Comparison of ENCODE assay signal across 14 cellular contexts in genomic region chr5:59328801-59329296, GRCh38.
A peak's percentile ranks its signal among the peaks of the same experiment; 100 is the strongest.
DNase-seq lines count a peak whose midpoint lies in the region; FAIRE-seq and TF ChIP-seq lines count a peak whose summit lies in the region.
"Had no signal": no experiment of that assay in that cellular context is flagged by ENCODE, and none has a peak within 500 bp of the region (broad histone marks: within the 10 kb centered on the region; RNA-seq: fewer than 3 reads in every experiment).

No MANE protein-coding gene starts in this region.

- no peak for FAIRE-seq in RCC 7860 (lab: Jason Lieb, UNC)
- FAIRE-seq: A204.1 had no signal

- no peak overlapping the region for H3K4me3 ChIP-seq in foreskin fibroblast (ENCODE audit: low read depth in 1 of 2, low read length in 2 of 2)
- H3K4me3 ChIP-seq: PC-9 had no signal

- DNase-seq in NCI-H1105 (lab: John Stamatoyannopoulos, UW) (peak; percentile 33), NCI-H1105 treated with DMSO at 0.1 percent for 48 hours (lab: John Stamatoyannopoulos, UW) (no peak), RCC 7860 (ENCODE audit: low spot score) (peak; percentile 31), foreskin fibroblast (peak; percentile 7 to 64), renal cortical epithelial cell (ENCODE audit: low read depth) (peak; percentile 92), ureter (ENCODE audit: low spot score) (no peak), DMS153 (lab: John Stamatoyannopoulos, UW) (no peak), SIG-M5 (lab: John Stamatoyannopoulos, UW) (no peak)
- DNase-seq: activated CD4-positive, alpha-beta T cell treated with anti-CD3 and anti-CD28 coated beads for 1 hour; activated naive CD4-positive, alpha-beta T cell treated with anti-CD3 and anti-CD28 coated beads for 36 hours; Karpas-422; PC-9; stimulated activated naive CD8-positive, alpha-beta T cell treated with anti-CD3 and anti-CD28 coated beads, Interleukin-15, Interleukin-2, amounts not matched to agents 100 U/mL and 50 U/mL, for 24 hours had no signal

- TF ChIP-seq CTCF in foreskin fibroblast (IDR thresholded peaks at IDR 0.05; ENCODE audit: low read depth, low read length) = no peak

Comparison
In these comparisons a context has a peak if more than half of its experiments do, and no peak if none do; other contexts are left out.
1. DNase-seq: peak in NCI-H1105 (single experiment), RCC 7860 (single experiment), foreskin fibroblast (2 of 2) and renal cortical epithelial cell (single experiment); none in NCI-H1105 treated with DMSO at 0.1 percent for 48 hours (single experiment), ureter (single experiment), DMS153 (single experiment) and SIG-M5 (single experiment).